In the genomic region with DNA sequence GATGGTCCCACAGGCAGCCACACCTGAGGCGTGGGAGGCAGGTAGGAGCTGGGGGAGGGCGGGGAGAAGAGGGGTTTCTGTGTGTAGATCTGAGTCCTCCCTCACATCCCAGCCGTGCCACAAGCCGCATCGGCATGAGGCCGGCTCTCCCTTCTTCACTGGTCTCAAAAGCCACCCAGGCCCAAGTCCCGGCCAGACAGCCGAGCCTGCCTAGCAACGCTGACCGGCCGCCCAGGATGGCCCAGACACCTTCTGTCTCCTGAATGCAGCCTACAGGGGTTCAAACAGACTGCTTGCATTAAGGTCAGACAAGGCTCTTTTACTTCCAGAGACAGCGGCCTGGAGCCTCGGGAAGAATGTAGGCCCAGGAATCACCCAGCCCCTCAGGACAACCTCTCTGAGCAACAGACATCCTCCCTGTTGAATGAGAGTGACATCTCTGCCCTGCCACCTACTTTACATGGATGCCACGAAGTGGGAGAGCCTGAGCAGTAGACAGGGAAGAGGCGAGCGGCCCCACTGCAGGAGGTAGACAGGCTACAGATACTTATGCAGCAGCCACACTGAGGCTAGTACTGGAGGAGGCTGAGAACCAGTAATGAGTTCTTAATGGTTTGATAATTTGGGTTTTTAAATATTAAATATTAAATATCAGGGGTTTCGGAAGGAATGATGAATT, we compare ENCODE assay signal across 10 cellular contexts.
"Had no signal": no experiment of that assay in that cellular context is flagged by ENCODE, and none has a peak within 500 bp of the region (broad histone marks: within the 10 kb centered on the region; RNA-seq: fewer than 3 reads in every experiment).

No MANE protein-coding gene starts in this region.

- DNase-seq: activated CD4-positive, alpha-beta T cell treated with anti-CD3 and anti-CD28 coated beads, Interleukin-2, amount 50 U/mL, for 4 hours; activated CD8-positive, alpha-beta memory T cell treated with anti-CD3 and anti-CD28 coated beads, Interleukin-2, amount 50 U/mL, for 48 hours; brain microvascular endothelial cell; hypothalamus; SIG-M5; small intestine; transverse colon had no signal

- ATAC-seq: esophagus mucosa had no signal

- H3K27ac ChIP-seq: brain microvascular endothelial cell, parathyroid adenoma, transverse colon had no signal

- H3K9me3 ChIP-seq: transverse colon had no signal

- H3K4me3 ChIP-seq: transverse colon had no signal

- H3K4me3 Mint-ChIP-seq: activated naive CD4-positive, alpha-beta T cell treated with anti-CD3 and anti-CD28 coated beads, Interleukin-2, amount 50 U/mL, for 24 hours had no signal

- H3K27me3 ChIP-seq: brain microvascular endothelial cell, transverse colon had no signal

- H3K9ac ChIP-seq: parathyroid adenoma had no signal

- H3K9me3 Mint-ChIP-seq: activated naive CD4-positive, alpha-beta T cell treated with anti-CD3 and anti-CD28 coated beads, Interleukin-2, amount 50 U/mL, for 24 hours had no signal

- H3K27me3 Mint-ChIP-seq: activated naive CD4-positive, alpha-beta T cell treated with anti-CD3 and anti-CD28 coated beads, Interleukin-2, amount 50 U/mL, for 24 hours had no signal
